Comparison of ENCODE assay signal across 1 cellular context in genomic region chr4:5735463-5735862, GRCh38.
TF ChIP-seq lines count a peak whose summit lies in the region.

No MANE protein-coding gene starts in this region.

TF ChIP-seq in K562, 482 proteins besides CTCF, POLR2A, EP300 and RAD21:
- TF ChIP-seq ZFP1 (CRISPR knock-in tag; IDR thresholded peaks at IDR 0.05): no peak
- TF ChIP-seq PYGO2 (tag; IDR thresholded peaks at IDR 0.05): no peak
- TF ChIP-seq RBM25 (IDR thresholded peaks at IDR 0.05; ENCODE audit: low read depth, low read length, severe bottlenecking): peak; percentile 50
- no peak for TF ChIP-seq ARNT (IDR thresholded peaks at IDR 0.05)
- peak; percentile 56 for TF ChIP-seq ZFP36 (IDR thresholded peaks at IDR 0.05; ENCODE audit: low read depth, low read length, partially characterized antibody)
- no peak for TF ChIP-seq HOXB6 (CRISPR knock-in tag; IDR thresholded peaks at IDR 0.05; ENCODE audit: borderline replicate concordance)
- TF ChIP-seq MITF (IDR thresholded peaks at IDR 0.05): no peak
- TF ChIP-seq HNRNPL (IDR thresholded peaks at IDR 0.05; ENCODE audit: low read depth, low read length): no peak
- TF ChIP-seq ZNF224 (CRISPR knock-in tag; IDR thresholded peaks at IDR 0.05): no peak
- TF ChIP-seq ZNF398 (CRISPR knock-in tag; IDR thresholded peaks at IDR 0.05): no peak
- no peak for TF ChIP-seq ATF1 (CRISPR knock-in tag; IDR thresholded peaks at IDR 0.05)
- no peak for TF ChIP-seq ATF1 (tag; IDR thresholded peaks at IDR 0.05)
TF ChIP-seq in K562: peak in this region for 2.
